Comparison of ENCODE assay signal across 14 cellular contexts in genomic region chr4:77881460-77882295, GRCh38. TPM values are rescaled to one million over a fixed set of nuclear protein-coding genes. Genes with fewer than 3 reads are reported as not detected.
DNase-seq lines count a peak whose midpoint lies in the region; ATAC-seq and TF ChIP-seq lines count a peak whose summit lies in the region.
"Had no signal": no experiment of that assay in that cellular context is flagged by ENCODE, and none has a peak within 500 bp of the region (broad histone marks: within the 10 kb centered on the region; RNA-seq: fewer than 3 reads in every experiment).

No MANE protein-coding gene starts in this region.

- no peak for ATAC-seq in GM21825 (IDR thresholded peaks at IDR 0.05; ENCODE audit: unreplicated experiment)

- no peaks in the 10 kb centered on the region for H3K27me3 ChIP-seq in breast epithelium
- no peaks in the 10 kb centered on the region for H3K27me3 ChIP-seq in Peyer's patch
- H3K27me3 ChIP-seq: BLaER1, ovary, SJSA1, tibial artery had no signal

- H3K4me1 Mint-ChIP-seq in MCF 10A (ENCODE audit: insufficient read depth, unreplicated experiment), result peaks cover 22% of the 10 kb centered on the region
- H3K4me1 Mint-ChIP-seq in activated T-helper 2 cell treated with anti-CD3 and anti-CD28 coated beads, Interferon-gamma antibody, Interleukin-2, Interleukin-4, amounts not matched to agents 10 μg/mL and 5 μg/mL and 100 μg/mL, durations not matched to agents 14 hours and 24 hours and 36 hours (ENCODE audit: low read depth), result peaks cover 19% of the 10 kb centered on the region

- TF ChIP-seq CTCF in MCF 10A (IDR thresholded peaks at IDR 0.05; ENCODE audit: unreplicated experiment), result peak; percentile 7
- TF ChIP-seq CTCF in breast epithelium (IDR thresholded peaks at IDR 0.05), result no peak
- TF ChIP-seq CTCF in Peyer's patch (IDR thresholded peaks at IDR 0.05), result peak in 3 of 6 experiments; percentile 27 to 30 (median 30)

- H3K4me3 ChIP-seq in breast epithelium (no peak overlapping the region), Peyer's patch (no peak overlapping the region)
- H3K4me3 ChIP-seq: BLaER1, GM12878, ovary, SJSA1, tibial artery had no signal

- H3K36me3 ChIP-seq in breast epithelium (no peaks in the 10 kb centered on the region), Peyer's patch (peaks cover 0 to 31% (median 0%) of the 10 kb centered on the region in 3 donors)
- H3K36me3 ChIP-seq: ovary had no signal

- no peaks in the 10 kb centered on the region for H3K27me3 Mint-ChIP-seq in MCF 10A (ENCODE audit: insufficient read depth, unreplicated experiment)
- H3K27me3 Mint-ChIP-seq in activated T-helper 2 cell treated with anti-CD3 and anti-CD28 coated beads, Interferon-gamma antibody, Interleukin-2, Interleukin-4, amounts not matched to agents 10 μg/mL and 5 μg/mL and 100 μg/mL, durations not matched to agents 14 hours and 24 hours and 36 hours (ENCODE audit: low read depth), result no peaks in the 10 kb centered on the region

- no peaks in the 10 kb centered on the region for H3K9me3 Mint-ChIP-seq in MCF 10A (ENCODE audit: unreplicated experiment)
- H3K9me3 Mint-ChIP-seq in activated T-helper 2 cell treated with anti-CD3 and anti-CD28 coated beads, Interferon-gamma antibody, Interleukin-2, Interleukin-4, amounts not matched to agents 10 μg/mL and 5 μg/mL and 100 μg/mL, durations not matched to agents 14 hours and 24 hours and 36 hours, result no peaks in the 10 kb centered on the region

- CTCF ChIA-PET in MCF 10A (lab: Yijun Ruan, JAX), result interaction anchor here (0.5 to 2.4 kb wide), 6 partner anchors 10 to 635 kb away, joined by 3 to 11 read pairs (median 4); no protein-coding TSS in a partner anchor

- peak overlapping the region in 1 of 2 donors; percentile 19 for H3K27ac ChIP-seq in breast epithelium
- H3K27ac ChIP-seq in Peyer's patch, result no peak overlapping the region
- H3K27ac ChIP-seq: BLaER1, ovary, SJSA1, tibial artery had no signal

- no TSS peak for BruUV-seq in MCF 10A (replicated peaks; lab: Mats Ljungman, UMichigan)

- peak overlapping the region; percentile 26 for H3K4me3 Mint-ChIP-seq in MCF 10A (ENCODE audit: unreplicated experiment)
- H3K4me3 Mint-ChIP-seq in activated T-helper 2 cell treated with anti-CD3 and anti-CD28 coated beads, Interferon-gamma antibody, Interleukin-2, Interleukin-4, amounts not matched to agents 10 μg/mL and 5 μg/mL and 100 μg/mL, durations not matched to agents 14 hours and 24 hours and 36 hours (ENCODE audit: low read depth), result no peak overlapping the region

- H3K9me3 ChIP-seq in breast epithelium (no peaks in the 10 kb centered on the region), Peyer's patch (no peaks in the 10 kb centered on the region)
- H3K9me3 ChIP-seq: BLaER1, ovary, SJSA1, tibial artery had no signal

- intact Hi-C loops in MCF 10A (cut with micrococcal nuclease), result no loop called here
- intact Hi-C loops in breast epithelium (cut with DNase I; ENCODE audit: low total_unique reads), result no loop called here
- intact Hi-C loops in activated T-helper 2 cell treated with anti-CD3 and anti-CD28 coated beads, Interferon-gamma antibody, Interleukin-2, Interleukin-4, amounts not matched to agents 10 μg/mL and 5 μg/mL and 100 μg/mL, durations not matched to agents 14 hours and 24 hours and 36 hours (cut with micrococcal nuclease), result no loop called here

- POLR2A ChIA-PET in MCF 10A (lab: Yijun Ruan, JAX), result interaction anchor here (0.6 to 6.9 kb wide), 27 partner anchors 10 to 1970 kb away, joined by 3 to 80 read pairs (median 4); partner anchors contain the start of genes CNOT6L and MRPL1

- peak; percentile 48 for DNase-seq in MCF 10A (ENCODE audit: unreplicated experiment)
- no peak for DNase-seq in breast epithelium (ENCODE audit: low spot score in 2 of 2)
- DNase-seq in activated T-helper 2 cell treated with anti-CD3 and anti-CD28 coated beads, Interferon-gamma antibody, Interleukin-2, Interleukin-4, amounts not matched to agents 10 μg/mL and 5 μg/mL and 100 μg/mL, durations not matched to agents 14 hours and 24 hours and 36 hours (ENCODE audit: low spot score), result no peak
- peak; percentile 69 for DNase-seq in iris pigment epithelial cell (ENCODE audit: low read depth)
- DNase-seq in Peyer's patch, result no peak
- DNase-seq in DMS153 treated with DMSO at 0.1 percent for 48 hours (lab: John Stamatoyannopoulos, UW; ENCODE audit: unreplicated experiment), result no peak
- no peak for DNase-seq in NCI-H526 treated with DMSO at 0.1 percent for 48 hours (lab: John Stamatoyannopoulos, UW)
- DNase-seq: kidney glomerular epithelial cell, ovary, tibial artery had no signal

- H3K4me1 ChIP-seq in breast epithelium (no peaks in the 10 kb centered on the region), Peyer's patch (no peaks in the 10 kb centered on the region)
- H3K4me1 ChIP-seq: BLaER1, tibial artery had no signal

- peak overlapping the region; percentile 87 for H3K27ac Mint-ChIP-seq in MCF 10A (ENCODE audit: low read depth, unreplicated experiment)
- peak overlapping the region; percentile 50 for H3K27ac Mint-ChIP-seq in activated T-helper 2 cell treated with anti-CD3 and anti-CD28 coated beads, Interferon-gamma antibody, Interleukin-2, Interleukin-4, amounts not matched to agents 10 μg/mL and 5 μg/mL and 100 μg/mL, durations not matched to agents 14 hours and 24 hours and 36 hours

- peaks cover 54% of the 10 kb centered on the region for H3K36me3 Mint-ChIP-seq in MCF 10A (ENCODE audit: insufficient read depth, unreplicated experiment)
- H3K36me3 Mint-ChIP-seq in activated T-helper 2 cell treated with anti-CD3 and anti-CD28 coated beads, Interferon-gamma antibody, Interleukin-2, Interleukin-4, amounts not matched to agents 10 μg/mL and 5 μg/mL and 100 μg/mL, durations not matched to agents 14 hours and 24 hours and 36 hours (ENCODE audit: low read depth), result peaks cover 68% of the 10 kb centered on the region

- TF ChIP-seq POLR2A in breast epithelium (IDR thresholded peaks at IDR 0.05) (no peak), Peyer's patch (IDR thresholded peaks at IDR 0.05) (no peak)

RNA-seq across cellular contexts. Expression of gene MRPL1, which starts 19.0 kb away (rescaled TPM):
- total RNA-seq in MCF 10A (2022) (36.8 and 53.3 TPM in 2 replicates), breast epithelium (10 to 100 TPM; 17.1 to 26.3 (median 21.0) TPM), Peyer's patch (10 to 100 TPM; 12.8 to 30.5 (median 16.8) TPM)
- 50.6 and 60.3 TPM in 2 replicates for total RNA-seq in activated T-helper 2 cell treated with anti-CD3 and anti-CD28 coated beads, Interferon-gamma antibody, Interleukin-2, Interleukin-4, amounts not matched to agents 10 μg/mL and 5 μg/mL and 100 μg/mL, durations not matched to agents 14 hours and 24 hours and 36 hours

Comparison
In these comparisons a context has a peak if more than half of its experiments do, and no peak if none do; other contexts are left out.
1. DNase-seq: peak in MCF 10A (single experiment) and iris pigment epithelial cell (single experiment); none in breast epithelium (0 of 2), activated T-helper 2 cell treated with anti-CD3 and anti-CD28 coated beads, Interferon-gamma antibody, Interleukin-2, Interleukin-4, amounts not matched to agents 10 μg/mL and 5 μg/mL and 100 μg/mL, durations not matched to agents 14 hours and 24 hours and 36 hours (single experiment), Peyer's patch (0 of 3), DMS153 treated with DMSO at 0.1 percent for 48 hours (single experiment) and NCI-H526 treated with DMSO at 0.1 percent for 48 hours (single experiment).